Comparison of ENCODE assay signal across 21 cellular contexts in the genomic region with DNA sequence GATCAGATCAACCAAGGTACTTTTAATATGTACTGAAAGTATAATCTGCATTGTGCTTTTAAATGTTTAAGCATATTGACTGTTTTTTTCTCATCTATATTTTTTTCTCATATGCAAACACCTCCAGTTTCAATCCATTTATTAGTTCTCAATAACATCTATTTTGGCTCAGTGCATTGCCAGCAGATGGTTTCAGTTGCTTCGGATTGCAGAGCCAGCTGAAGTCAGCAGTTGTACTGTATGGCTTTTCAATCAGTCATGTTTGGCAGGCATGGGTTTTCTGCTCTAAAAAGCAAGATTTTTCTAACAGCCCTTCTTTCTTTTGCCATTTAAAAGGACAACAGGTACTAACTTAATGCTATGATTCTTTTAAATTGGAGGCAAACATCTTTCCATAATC.
A peak's percentile ranks its signal among the peaks of the same experiment; 100 is the strongest.
DNase-seq lines count a peak whose midpoint lies in the region; ATAC-seq and TF ChIP-seq lines count a peak whose summit lies in the region.
"Had no signal": no experiment of that assay in that cellular context is flagged by ENCODE, and none has a peak within 500 bp of the region (broad histone marks: within the 10 kb centered on the region; RNA-seq: fewer than 3 reads in every experiment).

No MANE protein-coding gene starts in this region.

- no peaks in the 10 kb centered on the region for H3K9me3 ChIP-seq in CD8-positive, alpha-beta T cell (ENCODE audit: low read length)

- peak; percentile 60 for ATAC-seq in GM19324 (IDR thresholded peaks at IDR 0.05; ENCODE audit: low FRiP score, unreplicated experiment)
- ATAC-seq in CD8-positive, alpha-beta T cell: no peak
- ATAC-seq: Panc1, SK-N-SH treated with all-trans-retinoic acid at 6 μM for 48 hours had no signal

- no peak overlapping the region for H3K27ac Mint-ChIP-seq in CD8-positive, alpha-beta T cell
- H3K27ac Mint-ChIP-seq: H9, HFFc6 had no signal

- H3K4me1 Mint-ChIP-seq in CD8-positive, alpha-beta T cell (ENCODE audit: low read depth): no peaks in the 10 kb centered on the region
- H3K4me1 Mint-ChIP-seq: CD8-positive, alpha-beta memory T cell had no signal

- H3K36me3 ChIP-seq in KMS-11 (ENCODE audit: insufficient read depth): no peaks in the 10 kb centered on the region
- H3K36me3 ChIP-seq in CD8-positive, alpha-beta T cell (ENCODE audit: insufficient read depth, low read length): no peaks in the 10 kb centered on the region

- POLR2A ChIA-PET in CD8-positive, alpha-beta T cell (lab: Charles Lee): no interaction called here

- H3K79me2 ChIP-seq in KMS-11 (ENCODE audit: insufficient read depth, low read depth): no peaks in the 10 kb centered on the region

- intact Hi-C loops in CD8-positive, alpha-beta T cell (cut with DNase I, micrococcal nuclease): no loop called here

- peaks cover 3% of the 10 kb centered on the region for H3K9me3 Mint-ChIP-seq in CD8-positive, alpha-beta T cell
- H3K9me3 Mint-ChIP-seq: HFFc6 had no signal

- no peaks in the 10 kb centered on the region for H3K27me3 Mint-ChIP-seq in CD8-positive, alpha-beta T cell (ENCODE audit: low read depth)

- H3K27ac ChIP-seq in KMS-11: peak overlapping the region; percentile 5; the same call in 1 of the 2 replicates
- H3K27ac ChIP-seq in CD8-positive, alpha-beta T cell (ENCODE audit: low read depth, low read length): no peak overlapping the region
- H3K27ac ChIP-seq: 22Rv1, GM23248 had no signal

- peaks cover 21% of the 10 kb centered on the region for H3K4me1 ChIP-seq in KMS-11 (ENCODE audit: low read depth, poor library complexity, severe bottlenecking)
- no peaks in the 10 kb centered on the region for H3K4me1 ChIP-seq in CD8-positive, alpha-beta T cell (ENCODE audit: insufficient read depth, low read length)

- no peak overlapping the region for H3K4me3 Mint-ChIP-seq in CD8-positive, alpha-beta T cell
- H3K4me3 Mint-ChIP-seq: CD8-positive, alpha-beta memory T cell; H9; HFFc6 had no signal

- no peaks in the 10 kb centered on the region for H3K27me3 ChIP-seq in KMS-11 (ENCODE audit: insufficient read depth, low read depth)
- no peaks in the 10 kb centered on the region for H3K27me3 ChIP-seq in CD8-positive, alpha-beta T cell (ENCODE audit: insufficient read depth, low read length)

- H3K4me2 ChIP-seq in KMS-11: peak overlapping the region; percentile 24; the same call in 1 of the 2 replicates

- CTCF ChIA-PET in CD8-positive, alpha-beta T cell (lab: Charles Lee): no interaction called here

- no peaks in the 10 kb centered on the region for H3K36me3 Mint-ChIP-seq in CD8-positive, alpha-beta T cell
- H3K36me3 Mint-ChIP-seq: CD8-positive, alpha-beta memory T cell had no signal

- peak; percentile 32 for DNase-seq in DMS 273 (lab: John Stamatoyannopoulos, UW; ENCODE audit: unreplicated experiment)
- no peak for DNase-seq in DMS 273 treated with DMSO at 0.1 percent for 48 hours (lab: John Stamatoyannopoulos, UW)
- peak; percentile 4 for DNase-seq in fibroblast of the conjunctiva (ENCODE audit: low read depth)
- DNase-seq in stimulated activated CD8-positive, alpha-beta memory T cell treated with anti-CD3 and anti-CD28 coated beads, Interleukin-4, amount 100 ng/mL, for 48 hours: no peak
- no peak for DNase-seq in anterior cingulate cortex (lab: John Stamatoyannopoulos, UW)
- DNase-seq in CD8-positive, alpha-beta T cell: no peak
- DNase-seq: C1 segment of cervical spinal cord; Calu3; CD8-positive, alpha-beta memory T cell; GM23248; H9; HFFc6; IMR-90; MV-4-11; NCI-H1417; NCI-H187 treated with DMSO at 0.1 percent for 48 hours had no signal

- H3K4me3 ChIP-seq in KMS-11 (IDR thresholded peaks at IDR 0.05; ENCODE audit: insufficient read depth, low read depth, low read length): no peak overlapping the region
- H3K4me3 ChIP-seq in CD8-positive, alpha-beta T cell (ENCODE audit: low read depth, low read length): no peak overlapping the region
- H3K4me3 ChIP-seq: GM23248 had no signal

- H3K9ac ChIP-seq in KMS-11: no peak overlapping the region; the same call in 1 of the 2 replicates
- H3K9ac ChIP-seq: GM23248 had no signal

- H2AFZ ChIP-seq in KMS-11 (ENCODE audit: low read depth): peak overlapping the region; percentile 4; the same call in 1 of the 2 replicates
- H2AFZ ChIP-seq: GM23248 had no signal

- no peak for TF ChIP-seq CTCF in KMS-11 (conservative IDR thresholded peaks at IDR 0.05; ENCODE audit: low read depth, low read length)
- TF ChIP-seq CTCF in CD8-positive, alpha-beta T cell (IDR thresholded peaks at IDR 0.05): no peak

- H4K20me1 ChIP-seq in KMS-11 (ENCODE audit: insufficient read depth): no peaks in the 10 kb centered on the region

Comparison
In these comparisons a context has a peak if more than half of its experiments do, and no peak if none do; other contexts are left out.
1. DNase-seq: peak in DMS 273 (single experiment) and fibroblast of the conjunctiva (single experiment); none in DMS 273 treated with DMSO at 0.1 percent for 48 hours (single experiment), stimulated activated CD8-positive, alpha-beta memory T cell treated with anti-CD3 and anti-CD28 coated beads, Interleukin-4, amount 100 ng/mL, for 48 hours (single experiment), anterior cingulate cortex (0 of 58) and CD8-positive, alpha-beta T cell (0 of 7).